ENCODE assay signal across 34 cellular contexts in genomic region chr13:18949489-18949761, GRCh38.
"Had no signal": no experiment of that assay in that cellular context is flagged by ENCODE, and none has a peak within 500 bp of the region (broad histone marks: within the 10 kb centered on the region; RNA-seq: fewer than 3 reads in every experiment).

No MANE protein-coding gene starts in this region.

- H3K4me3 ChIP-seq: esophagus squamous epithelium, gastroesophageal sphincter, heart right ventricle had no signal

- H3K27me3 ChIP-seq: brain microvascular endothelial cell had no signal

- H3K36me3 ChIP-seq: brain microvascular endothelial cell, esophagus squamous epithelium, gastroesophageal sphincter, heart right ventricle had no signal

- H3K27ac ChIP-seq: brain microvascular endothelial cell, epithelial cell of prostate, esophagus squamous epithelium, gastroesophageal sphincter, heart right ventricle had no signal

- H3K27ac Mint-ChIP-seq: activated CD4-positive, alpha-beta T cell treated with anti-CD3 and anti-CD28 coated beads for 36 hours; activated CD4-positive, alpha-beta T cell treated with anti-CD3 and anti-CD28 coated beads, Interleukin-2, amount 10 ng/mL, durations not matched to agents 7 days and 5 days; activated CD8-positive, alpha-beta T cell treated with anti-CD3 and anti-CD28 coated beads for 36 hours; activated naive CD8-positive, alpha-beta T cell; activated T-helper 17 cell treated with anti-CD3 and anti-CD28 coated beads, Interleukin-2, amount 50 U/mL, for 72 hours; effector memory CD8-positive, alpha-beta T cell; T-helper 17 cell; T-helper 2 cell treated with Interferon-gamma antibody and Interleukin-4, amounts not matched to agents 5 μg/mL and 100 μg/mL, for 36 hours had no signal

- ATAC-seq: activated CD4-positive, alpha-beta T cell treated with anti-CD3 and anti-CD28 coated beads for 36 hours; activated CD8-positive, alpha-beta T cell treated with anti-CD3 and anti-CD28 coated beads for 36 hours; activated T-cell treated with anti-CD3 and anti-CD28 coated beads, Interleukin-2, amount 50 U/mL, for 4 hours; activated T-helper 17 cell treated with anti-CD3 and anti-CD28 coated beads, Interleukin-2, amount 50 U/mL, for 72 hours; effector memory CD8-positive, alpha-beta T cell; gastroesophageal sphincter; heart right ventricle; T-helper 17 cell had no signal

- H3K9me3 Mint-ChIP-seq: activated CD4-positive, alpha-beta T cell treated with anti-CD3 and anti-CD28 coated beads, Interleukin-2, amount 10 ng/mL, durations not matched to agents 7 days and 5 days; activated CD8-positive, alpha-beta T cell treated with anti-CD3 and anti-CD28 coated beads for 36 hours; activated T-cell treated with anti-CD3 and anti-CD28 coated beads, Interleukin-2, amount 50 U/mL, for 4 hours; activated T-helper 17 cell treated with anti-CD3 and anti-CD28 coated beads, Interleukin-2, amount 50 U/mL, for 72 hours; central memory CD8-positive, alpha-beta T cell; effector memory CD8-positive, alpha-beta T cell had no signal

- DNase-seq: activated CD4-positive, alpha-beta T cell treated with anti-CD3 and anti-CD28 coated beads for 36 hours; activated CD4-positive, alpha-beta T cell treated with anti-CD3 and anti-CD28 coated beads, Interleukin-2, amount 10 ng/mL, durations not matched to agents 7 days and 5 days; activated CD4-positive, alpha-beta T cell treated with anti-CD3 and anti-CD28 coated beads, Interleukin-2, amount 50 U/mL, for 4 hours; activated CD4-positive, CD25-positive, alpha-beta regulatory T cell; activated CD4-positive, CD25-positive, alpha-beta regulatory T cell treated with anti-CD3 and anti-CD28 coated beads, Interleukin-2, amount 50 U/mL, for 72 hours; activated CD8-positive, alpha-beta memory T cell treated with anti-CD3 and anti-CD28 coated beads for 24 hours; activated CD8-positive, alpha-beta T cell treated with anti-CD3 and anti-CD28 coated beads for 36 hours; activated effector memory CD4-positive, alpha-beta T cell treated with Interleukin-2 at 50 U/mL for 16 hours; activated gamma-delta T cell treated with Interleukin-2 at 50 U/mL for 16 hours; activated naive CD4-positive, alpha-beta T cell treated with anti-CD3 and anti-CD28 coated beads, Interleukin-2, amount 50 U/mL, for 16 hours; activated naive CD4-positive, alpha-beta T cell treated with Interleukin-2 at 50 U/mL for 16 hours; activated T-cell treated with anti-CD3 and anti-CD28 coated beads, Interleukin-2, amount 50 U/mL, for 4 hours; amniotic stem cell; anterior cingulate cortex; brain microvascular endothelial cell; cortex of kidney; dermis blood vessel endothelial cell; effector CD4-positive, alpha-beta T cell; effector memory CD8-positive, alpha-beta T cell; esophagus squamous epithelium; foreskin melanocyte; heart right ventricle; T-helper 1 cell; T-helper 17 cell had no signal

- H3K4me3 Mint-ChIP-seq: activated CD4-positive, alpha-beta T cell treated with anti-CD3 and anti-CD28 coated beads for 36 hours; activated CD4-positive, alpha-beta T cell treated with anti-CD3 and anti-CD28 coated beads, Interleukin-2, amount 10 ng/mL, durations not matched to agents 7 days and 5 days; activated CD8-positive, alpha-beta T cell treated with anti-CD3 and anti-CD28 coated beads for 36 hours; activated naive CD8-positive, alpha-beta T cell; activated T-cell treated with anti-CD3 and anti-CD28 coated beads, Interleukin-2, amount 50 U/mL, for 4 hours; activated T-helper 17 cell treated with anti-CD3 and anti-CD28 coated beads, Interleukin-2, amount 50 U/mL, for 72 hours; central memory CD8-positive, alpha-beta T cell; effector memory CD8-positive, alpha-beta T cell; T-helper 17 cell; T-helper 2 cell treated with Interferon-gamma antibody and Interleukin-4, amounts not matched to agents 5 μg/mL and 100 μg/mL, for 36 hours had no signal

- H3K36me3 Mint-ChIP-seq: activated naive CD8-positive, alpha-beta T cell had no signal

- H3K27me3 Mint-ChIP-seq: activated CD4-positive, alpha-beta T cell treated with anti-CD3 and anti-CD28 coated beads for 36 hours; activated CD4-positive, alpha-beta T cell treated with anti-CD3 and anti-CD28 coated beads, Interleukin-2, amount 10 ng/mL, durations not matched to agents 7 days and 5 days; activated CD8-positive, alpha-beta T cell treated with anti-CD3 and anti-CD28 coated beads for 36 hours; activated naive CD8-positive, alpha-beta T cell; activated T-helper 17 cell treated with anti-CD3 and anti-CD28 coated beads, Interleukin-2, amount 50 U/mL, for 72 hours; central memory CD8-positive, alpha-beta T cell; effector memory CD8-positive, alpha-beta T cell; T-helper 17 cell had no signal

- H3K9me3 ChIP-seq: gastroesophageal sphincter, heart right ventricle had no signal

- FAIRE-seq: astrocyte, bronchial epithelial cell, colon, endothelial cell of umbilical vein had no signal

- H3K4me1 ChIP-seq: esophagus squamous epithelium, gastroesophageal sphincter, heart right ventricle had no signal

- H3K4me1 Mint-ChIP-seq: activated CD4-positive, alpha-beta T cell treated with anti-CD3 and anti-CD28 coated beads for 36 hours; activated CD4-positive, alpha-beta T cell treated with anti-CD3 and anti-CD28 coated beads, Interleukin-2, amount 10 ng/mL, durations not matched to agents 7 days and 5 days; activated T-helper 17 cell treated with anti-CD3 and anti-CD28 coated beads, Interleukin-2, amount 50 U/mL, for 72 hours; central memory CD8-positive, alpha-beta T cell had no signal
